25 cellular contexts compared by ENCODE assay signal in genomic region chr15:29937956-29938355, GRCh38.
DNase-seq lines count a peak whose midpoint lies in the region; ATAC-seq, FAIRE-seq and TF ChIP-seq lines count a peak whose summit lies in the region.
"Had no signal": no experiment of that assay in that cellular context is flagged by ENCODE, and none has a peak within 500 bp of the region (broad histone marks: within the 10 kb centered on the region; RNA-seq: fewer than 3 reads in every experiment).

No MANE protein-coding gene starts in this region.

- 32% methylated on average over 2 of the region's 2 CpGs for WGBS in GM23248 (ENCODE audit: low coverage in 1 of 2, low lambda C conversion rate in 2 of 2, missing lambda C conversion rate in 2 of 2), 2 experiments
- no CpG with 5 or more reads among the region's 2 CpGs for WGBS in mesenchymal stem cell

- H2BK5ac ChIP-seq in mesenchymal stem cell (ENCODE audit: low read depth, low read length, poor library complexity, severe bottlenecking): no peak overlapping the region

- no peak overlapping the region for H3K4ac ChIP-seq in mesenchymal stem cell (ENCODE audit: low read depth in 1 of 2, low read length in 2 of 2)

- H3K14ac ChIP-seq in mesenchymal stem cell (ENCODE audit: low read length in 2 of 2): no peak overlapping the region

- no peaks in the 10 kb centered on the region for H3K79me1 ChIP-seq in mesenchymal stem cell (replicated peaks; ENCODE audit: low read length, poor library complexity, severe bottlenecking)

- in situ Hi-C loops in GM23248 (cut with MboI): no loop called here

- H3K4me3 ChIP-seq in GM23248: no peak overlapping the region
- no peak overlapping the region for H3K4me3 ChIP-seq in SJSA1
- H3K4me3 ChIP-seq in endothelial cell of umbilical vein (replicated peaks in 1 of 3; ENCODE audit: insufficient read depth in 1 of 3, low read depth in 1 of 3, low read length in 3 of 3): no peak overlapping the region
- no peak overlapping the region for H3K4me3 ChIP-seq in mesenchymal stem cell (ENCODE audit: insufficient read depth in 1 of 2, low read depth in 1 of 2, low read length in 2 of 2)
- H3K4me3 ChIP-seq: heart left ventricle, sigmoid colon, transverse colon had no signal

- no peaks in the 10 kb centered on the region for H3K9me1 ChIP-seq in endothelial cell of umbilical vein (replicated peaks; ENCODE audit: control insufficient read depth, extremely low read depth, insufficient read depth, low read length)

- H2BK15ac ChIP-seq in mesenchymal stem cell (ENCODE audit: low read depth, poor library complexity, severe bottlenecking): no peak overlapping the region

- no peak for TF ChIP-seq POLR2A in endothelial cell of umbilical vein (IDR thresholded peaks at IDR 0.05; ENCODE audit: low read depth, low read length)

- CTCF ChIA-PET in endothelial cell of umbilical vein (lab: Charles Lee): interaction anchor here (1.0 to 3.0 kb wide), 3 partner anchors 13 to 190 kb away, joined by 3 to 19 read pairs (median 15); no protein-coding TSS in a partner anchor

- no peak overlapping the region for H3K18ac ChIP-seq in mesenchymal stem cell (ENCODE audit: low read depth in 1 of 2, low read length in 2 of 2)

- peaks cover 14% of the 10 kb centered on the region for H3F3A ChIP-seq in GM23248 (ENCODE audit: insufficient read depth)

- H3K23ac ChIP-seq in mesenchymal stem cell (ENCODE audit: low read length in 2 of 2): no peak overlapping the region

- no peak for ATAC-seq in GM19351 (IDR thresholded peaks at IDR 0.05; ENCODE audit: unreplicated experiment)
- ATAC-seq in GM18519 (IDR thresholded peaks at IDR 0.05; ENCODE audit: low FRiP score, unreplicated experiment): no peak
- ATAC-seq: heart left ventricle, natural killer cell had no signal

- no peak overlapping the region for H2BK120ac ChIP-seq in mesenchymal stem cell (ENCODE audit: low read depth, low read length)

- no peak overlapping the region for H2AK5ac ChIP-seq in mesenchymal stem cell (ENCODE audit: low read length, severe bottlenecking)

- H2BK12ac ChIP-seq in mesenchymal stem cell (ENCODE audit: low read length in 2 of 2): no peak overlapping the region

- H4K91ac ChIP-seq in mesenchymal stem cell (ENCODE audit: low read length): no peak overlapping the region

- H3K79me2 ChIP-seq in GM23248 (ENCODE audit: insufficient read depth) (no peaks in the 10 kb centered on the region), endothelial cell of umbilical vein (ENCODE audit: control insufficient read depth, insufficient read depth, low read length) (no peaks in the 10 kb centered on the region)
- H3K79me2 ChIP-seq: parathyroid adenoma had no signal

- dilution Hi-C loops in endothelial cell of umbilical vein (cut with MboI; ENCODE audit: extremely low pct_ligation_motif_present, low sequenced_read_pairs): no loop called here

- no peak overlapping the region for H2AFZ ChIP-seq in GM23248
- H2AFZ ChIP-seq in endothelial cell of umbilical vein (ENCODE audit: low read depth, low read length): no peak overlapping the region
- H2AFZ ChIP-seq in mesenchymal stem cell (ENCODE audit: low read depth, low read length): no peak overlapping the region
- H2AFZ ChIP-seq: parathyroid adenoma had no signal

- H3K27ac ChIP-seq in GM23248 (no peak overlapping the region), SJSA1 (peak overlapping the region; percentile 85), endothelial cell of umbilical vein (ENCODE audit: insufficient read depth, low read depth, low read length) (peak overlapping the region; percentile 28), mesenchymal stem cell (ENCODE audit: low read length, poor library complexity, severe bottlenecking) (no peak overlapping the region)
- H3K27ac ChIP-seq: heart left ventricle, parathyroid adenoma, sigmoid colon, transverse colon had no signal

- no peaks in the 10 kb centered on the region for H3K9me2 ChIP-seq in GM23248 (ENCODE audit: insufficient read depth)
- H3K9me2 ChIP-seq: SK-N-SH had no signal

- H4K20me1 ChIP-seq in GM23248 (ENCODE audit: insufficient read depth): no peaks in the 10 kb centered on the region
- H4K20me1 ChIP-seq in endothelial cell of umbilical vein (replicated peaks; ENCODE audit: control insufficient read depth, extremely low read depth, insufficient read depth, low read length): no peaks in the 10 kb centered on the region

- H3K27me3 ChIP-seq in GM23248 (replicated peaks; ENCODE audit: insufficient read depth): no peaks in the 10 kb centered on the region
- no peaks in the 10 kb centered on the region for H3K27me3 ChIP-seq in SJSA1 (replicated peaks)
- H3K27me3 ChIP-seq in endothelial cell of umbilical vein (ENCODE audit: control insufficient read depth in 2 of 2, insufficient read depth in 2 of 2, low read length in 2 of 2): no peaks in the 10 kb centered on the region
- H3K27me3 ChIP-seq in mesenchymal stem cell (ENCODE audit: control insufficient read depth in 1 of 2, insufficient read depth in 1 of 2, low read length in 2 of 2): no peaks in the 10 kb centered on the region
- H3K27me3 ChIP-seq: heart left ventricle, sigmoid colon, transverse colon had no signal

- DNase-seq in GM23248 (peak; percentile 36), SJSA1 (ENCODE audit: low read depth in 1 of 2, low spot score in 2 of 2) (peak in 1 of 2 experiments; percentile 65), endothelial cell of umbilical vein (ENCODE audit: low read depth, low spot score) (peak; percentile 27), mesenchymal stem cell (peak; percentile 63), middle frontal gyrus (ENCODE audit: extremely low spot score, low spot score) (no peak), NCI-H187 (lab: John Stamatoyannopoulos, UW) (no peak)
- DNase-seq: activated CD4-positive, CD25-positive, alpha-beta regulatory T cell treated with anti-CD3 and anti-CD28 coated beads, Interleukin-2, amount 50 U/mL, for 72 hours; activated CD8-positive, alpha-beta memory T cell treated with anti-CD3 and anti-CD28 coated beads for 24 hours; activated naive CD4-positive, alpha-beta T cell treated with anti-CD3 and anti-CD28 coated beads, Interleukin-2, amount 10 ng/mL, durations not matched to agents 7 days and 5 days; activated T-cell treated with anti-CD3 and anti-CD28 coated beads, Interleukin-2, amount 50 U/mL, for 48 hours; DND-41; erythroblast; heart left ventricle; immature natural killer cell; natural killer cell; NCI-H82; sigmoid colon; SK-N-SH; stimulated activated CD4-positive, alpha-beta T cell treated with anti-CD3 and anti-CD28 coated beads, Interleukin-1b, Interleukin-23, amount 100 ng/mL, for 48 hours; T1000; transverse colon had no signal

- H3K4me2 ChIP-seq in GM23248 (ENCODE audit: unreplicated experiment): no peak overlapping the region
- H3K4me2 ChIP-seq in endothelial cell of umbilical vein (ENCODE audit: insufficient read depth, low read length): peak overlapping the region; percentile 44
- H3K4me2 ChIP-seq in mesenchymal stem cell (ENCODE audit: low read length, poor library complexity, severe bottlenecking): no peak overlapping the region
- H3K4me2 ChIP-seq: SK-N-SH had no signal

- POLR2A ChIA-PET in endothelial cell of umbilical vein (lab: Charles Lee): no interaction called here

- H4K8ac ChIP-seq in mesenchymal stem cell (ENCODE audit: low read length): no peak overlapping the region

- BruUV-seq in endothelial cell of umbilical vein (replicated peaks; lab: Mats Ljungman, UMichigan): no TSS peak

- peaks cover 42% of the 10 kb centered on the region for H3K4me1 ChIP-seq in GM23248 (ENCODE audit: insufficient read depth)
- H3K4me1 ChIP-seq in SJSA1 (replicated peaks): peaks cover 56% of the 10 kb centered on the region
- H3K4me1 ChIP-seq in endothelial cell of umbilical vein (ENCODE audit: control insufficient read depth, extremely low read depth, insufficient read depth, low read length): peaks cover 35% of the 10 kb centered on the region
- peaks cover 10% of the 10 kb centered on the region for H3K4me1 ChIP-seq in mesenchymal stem cell (ENCODE audit: control insufficient read depth, insufficient read depth, low read depth, low read length)
- H3K4me1 ChIP-seq: parathyroid adenoma, sigmoid colon had no signal

- TF ChIP-seq CTCF in endothelial cell of umbilical vein (IDR thresholded peaks at IDR 0.05; ENCODE audit: extremely low read depth in 1 of 2, insufficient read depth in 1 of 2, low read depth in 1 of 2, low read length in 2 of 2): no peak

- H3K36me3 ChIP-seq in GM23248 (ENCODE audit: low read depth) (no peaks in the 10 kb centered on the region), SJSA1 (no peaks in the 10 kb centered on the region), endothelial cell of umbilical vein (ENCODE audit: control insufficient read depth in 2 of 2, extremely low read depth in 1 of 2, insufficient read depth in 2 of 2, low read length in 2 of 2) (no peaks in the 10 kb centered on the region), mesenchymal stem cell (ENCODE audit: control insufficient read depth in 1 of 2, insufficient read depth in 2 of 2, low read depth in 1 of 2, low read length in 2 of 2) (no peaks in the 10 kb centered on the region)
- H3K36me3 ChIP-seq: heart left ventricle, sigmoid colon, transverse colon had no signal

- peak; percentile 35 for FAIRE-seq in endothelial cell of umbilical vein (lab: Jason Lieb, UNC)
- FAIRE-seq: GM18507 had no signal

- H3K9me3 ChIP-seq in GM23248 (ENCODE audit: low read depth): no peaks in the 10 kb centered on the region
- H3K9me3 ChIP-seq in SJSA1 (replicated peaks): peaks cover 8% of the 10 kb centered on the region; the same call in 1 of the 2 replicates
- H3K9me3 ChIP-seq in endothelial cell of umbilical vein (replicated peaks; ENCODE audit: control insufficient read depth, insufficient read depth, low read length): no peaks in the 10 kb centered on the region
- H3K9me3 ChIP-seq in mesenchymal stem cell (ENCODE audit: control insufficient read depth, low read length): no peaks in the 10 kb centered on the region
- H3K9me3 ChIP-seq: heart left ventricle, sigmoid colon, SK-N-SH, transverse colon had no signal

- no peak overlapping the region for H3K9ac ChIP-seq in GM23248
- H3K9ac ChIP-seq in endothelial cell of umbilical vein (replicated peaks; ENCODE audit: extremely low read depth, insufficient read depth, low read length): no peak overlapping the region
- no peak overlapping the region for H3K9ac ChIP-seq in mesenchymal stem cell (ENCODE audit: low read length)
- H3K9ac ChIP-seq: parathyroid adenoma, SK-N-SH had no signal

- intact Hi-C loops in endothelial cell of umbilical vein (cut with micrococcal nuclease): no loop called here

TF ChIP-seq in endothelial cell of umbilical vein, 7 proteins besides CTCF, POLR2A, EP300 and RAD21:
- TF ChIP-seq POLR2AphosphoS5 (IDR thresholded peaks at IDR 0.05; ENCODE audit: insufficient read depth, low read depth, low read length) (no peak), FOS (IDR thresholded peaks at IDR 0.05; ENCODE audit: borderline replicate concordance, insufficient read depth, low read length) (peak; percentile 19), JUN (IDR thresholded peaks at IDR 0.05; ENCODE audit: borderline replicate concordance, insufficient read depth, insufficient read length, low read depth) (peak; percentile 14)

Comparison
In these comparisons a context has a peak if more than half of its experiments do, and no peak if none do; other contexts are left out.
1. DNase-seq: peak in GM23248 (single experiment), endothelial cell of umbilical vein (single experiment) and mesenchymal stem cell (single experiment); none in middle frontal gyrus (single experiment) and NCI-H187 (0 of 2).
2. H3K27ac ChIP-seq: peak in SJSA1 (single experiment) and endothelial cell of umbilical vein (single experiment); none in GM23248 (single experiment) and mesenchymal stem cell (single experiment).